In genomic region chr20:38139156-38139912, GRCh38 we compare ENCODE assay signal across 23 cellular contexts. TPM values are rescaled to one million over a fixed set of nuclear protein-coding genes. Genes with fewer than 3 reads are reported as not detected.
DNase-seq lines count a peak whose midpoint lies in the region; ATAC-seq and TF ChIP-seq lines count a peak whose summit lies in the region.
"Had no signal": no experiment of that assay in that cellular context is flagged by ENCODE, and none has a peak within 500 bp of the region (broad histone marks: within the 10 kb centered on the region; RNA-seq: fewer than 3 reads in every experiment).

No MANE protein-coding gene starts in this region.

- ATAC-seq in lower lobe of right lung (no peak), GM18909 (IDR thresholded peaks at IDR 0.05; ENCODE audit: poor library complexity, unreplicated experiment) (no peak), GM21381 (IDR thresholded peaks at IDR 0.05; ENCODE audit: unreplicated experiment) (no peak)
- ATAC-seq: activated CD8-positive, alpha-beta memory T cell treated with anti-CD3 and anti-CD28 coated beads, Interleukin-2, amount 10 ng/mL, durations not matched to agents 7 days and 5 days had no signal

- H3K9me3 ChIP-seq in lower lobe of right lung: no peaks in the 10 kb centered on the region
- H3K9me3 ChIP-seq: esophagus squamous epithelium, Peyer's patch had no signal

- H3K4me1 Mint-ChIP-seq in activated naive CD4-positive, alpha-beta T cell treated with anti-CD3 and anti-CD28 coated beads, Interleukin-2, amount 10 ng/mL, durations not matched to agents 7 days and 5 days: peaks cover 5% of the 10 kb centered on the region
- H3K4me1 Mint-ChIP-seq in type B pancreatic cell (ENCODE audit: unreplicated experiment): peaks cover 53% of the 10 kb centered on the region

- H3K27me3 ChIP-seq in lower lobe of right lung (ENCODE audit: low read depth): no peaks in the 10 kb centered on the region
- H3K27me3 ChIP-seq: Peyer's patch had no signal

- H3K27ac ChIP-seq in coronary artery (peak overlapping the region; percentile 8 to 40), lower lobe of right lung (peak overlapping the region; percentile 46)

- peaks cover 79% of the 10 kb centered on the region for H3K36me3 ChIP-seq in lower lobe of right lung

- H3K27ac Mint-ChIP-seq in activated naive CD4-positive, alpha-beta T cell treated with anti-CD3 and anti-CD28 coated beads, Interleukin-2, amount 10 ng/mL, durations not matched to agents 7 days and 5 days: no peak overlapping the region
- no peak overlapping the region for H3K27ac Mint-ChIP-seq in type B pancreatic cell
- H3K27ac Mint-ChIP-seq: activated CD8-positive, alpha-beta memory T cell treated with anti-CD3 and anti-CD28 coated beads, Interleukin-2, amount 10 ng/mL, durations not matched to agents 7 days and 5 days; activated naive CD4-positive, alpha-beta T cell treated with anti-CD3 and anti-CD28 coated beads for 36 hours; CD4-positive, alpha-beta T cell; memory B cell; stimulated activated naive CD8-positive, alpha-beta T cell treated with anti-CD3 and anti-CD28 coated beads, Interleukin-15, Interleukin-2, amounts not matched to agents 100 ng/mL and 50 ng/mL, for 24 hours had no signal

- intact Hi-C loops in lower lobe of right lung (cut with DNase I): no loop called here

- H3K4me1 ChIP-seq in lower lobe of right lung: peaks cover 57% of the 10 kb centered on the region

- H3K36me3 Mint-ChIP-seq in activated naive CD4-positive, alpha-beta T cell treated with anti-CD3 and anti-CD28 coated beads, Interleukin-2, amount 10 ng/mL, durations not matched to agents 7 days and 5 days: no peaks in the 10 kb centered on the region
- H3K36me3 Mint-ChIP-seq in type B pancreatic cell: peaks cover 3% of the 10 kb centered on the region
- H3K36me3 Mint-ChIP-seq: activated CD8-positive, alpha-beta memory T cell treated with anti-CD3 and anti-CD28 coated beads, Interleukin-2, amount 10 ng/mL, durations not matched to agents 7 days and 5 days; memory B cell had no signal

- no peaks in the 10 kb centered on the region for H3K9me3 Mint-ChIP-seq in activated naive CD4-positive, alpha-beta T cell treated with anti-CD3 and anti-CD28 coated beads, Interleukin-2, amount 10 ng/mL, durations not matched to agents 7 days and 5 days
- no peaks in the 10 kb centered on the region for H3K9me3 Mint-ChIP-seq in type B pancreatic cell
- H3K9me3 Mint-ChIP-seq: activated CD4-positive, alpha-beta T cell treated with anti-CD3 and anti-CD28 coated beads, Interleukin-2, amount 10 ng/mL, durations not matched to agents 24 days and 14 days; activated naive CD4-positive, alpha-beta T cell treated with anti-CD3 and anti-CD28 coated beads for 36 hours; CD4-positive, alpha-beta T cell; memory B cell; stimulated activated naive CD8-positive, alpha-beta T cell treated with anti-CD3 and anti-CD28 coated beads, Interleukin-15, Interleukin-2, amounts not matched to agents 100 ng/mL and 50 ng/mL, for 24 hours had no signal

- CTCF ChIA-PET in activated naive CD4-positive, alpha-beta T cell treated with anti-CD3 and anti-CD28 coated beads, Interleukin-2, amount 10 ng/mL, durations not matched to agents 7 days and 5 days (lab: Charles Lee): no interaction called here

- no peak overlapping the region for H3K4me3 Mint-ChIP-seq in activated naive CD4-positive, alpha-beta T cell treated with anti-CD3 and anti-CD28 coated beads, Interleukin-2, amount 10 ng/mL, durations not matched to agents 7 days and 5 days
- H3K4me3 Mint-ChIP-seq in type B pancreatic cell: peak overlapping the region; percentile 37
- H3K4me3 Mint-ChIP-seq: activated CD4-positive, alpha-beta T cell treated with anti-CD3 and anti-CD28 coated beads, Interleukin-2, amount 10 ng/mL, durations not matched to agents 24 days and 14 days; activated CD8-positive, alpha-beta memory T cell treated with anti-CD3 and anti-CD28 coated beads, Interleukin-2, amount 10 ng/mL, durations not matched to agents 7 days and 5 days; activated naive CD4-positive, alpha-beta T cell treated with anti-CD3 and anti-CD28 coated beads for 36 hours; CD4-positive, alpha-beta T cell; memory B cell; stimulated activated naive CD8-positive, alpha-beta T cell treated with anti-CD3 and anti-CD28 coated beads, Interleukin-15, Interleukin-2, amounts not matched to agents 100 ng/mL and 50 ng/mL, for 24 hours had no signal

- H3K27me3 Mint-ChIP-seq in activated naive CD4-positive, alpha-beta T cell treated with anti-CD3 and anti-CD28 coated beads, Interleukin-2, amount 10 ng/mL, durations not matched to agents 7 days and 5 days: peaks cover 2% of the 10 kb centered on the region
- peaks cover 4% of the 10 kb centered on the region for H3K27me3 Mint-ChIP-seq in type B pancreatic cell
- H3K27me3 Mint-ChIP-seq: activated CD4-positive, alpha-beta T cell treated with anti-CD3 and anti-CD28 coated beads, Interleukin-2, amount 10 ng/mL, durations not matched to agents 24 days and 14 days; activated CD8-positive, alpha-beta memory T cell treated with anti-CD3 and anti-CD28 coated beads, Interleukin-2, amount 10 ng/mL, durations not matched to agents 7 days and 5 days; CD4-positive, alpha-beta T cell; memory B cell; stimulated activated naive CD8-positive, alpha-beta T cell treated with anti-CD3 and anti-CD28 coated beads, Interleukin-15, Interleukin-2, amounts not matched to agents 100 ng/mL and 50 ng/mL, for 24 hours had no signal

- DNase-seq in activated naive CD4-positive, alpha-beta T cell treated with anti-CD3 and anti-CD28 coated beads, Interleukin-2, amount 10 ng/mL, durations not matched to agents 7 days and 5 days: peak; percentile 10
- DNase-seq in activated naive CD4-positive, alpha-beta T cell treated with anti-CD3 and anti-CD28 coated beads, Interleukin-2, amount 50 U/mL, for 16 hours: no peak
- DNase-seq in coronary artery (ENCODE audit: low spot score) (peak; percentile 57), lower lobe of right lung (peak; percentile 19), type B pancreatic cell (ENCODE audit: extremely low spot score, unreplicated experiment) (no peak), iPS-NIHi7 (ENCODE audit: extremely low spot score) (no peak)
- DNase-seq: 8988T; activated CD4-positive, alpha-beta T cell treated with anti-CD3 and anti-CD28 coated beads, Interleukin-2, amount 10 ng/mL, durations not matched to agents 24 days and 14 days; activated CD8-positive, alpha-beta memory T cell treated with anti-CD3 and anti-CD28 coated beads, Interleukin-2, amount 10 ng/mL, durations not matched to agents 7 days and 5 days; activated naive CD4-positive, alpha-beta T cell treated with anti-CD3 and anti-CD28 coated beads for 36 hours; amygdala; CD4-positive, alpha-beta T cell; cortex of kidney; esophagus squamous epithelium; GOT3; NCI-H1048; NCI-H1930; NCI-H526 treated with DMSO at 0.1 percent for 48 hours had no signal

- H3K4me3 ChIP-seq in coronary artery: no peak overlapping the region
- no peak overlapping the region for H3K4me3 ChIP-seq in lower lobe of right lung
- H3K4me3 ChIP-seq: esophagus squamous epithelium, Peyer's patch had no signal

- TF ChIP-seq CTCF in coronary artery (IDR thresholded peaks at IDR 0.05): no peak
- TF ChIP-seq CTCF in lower lobe of right lung (IDR thresholded peaks at IDR 0.05): no peak
- TF ChIP-seq CTCF in type B pancreatic cell (conservative IDR thresholded peaks at IDR 0.05): no peak

RNA-seq across cellular contexts. Expression of gene TGM2, which starts 25.7 kb away (rescaled TPM):
- total RNA-seq in lower lobe of right lung (362 TPM), type B pancreatic cell (ENCODE audit: low replicate concordance) (28.6 and 31.7 TPM in 2 replicates)
- total RNA-seq: activated naive CD4-positive, alpha-beta T cell treated with anti-CD3 and anti-CD28 coated beads for 36 hours had no signal

Comparison
In these comparisons a context has a peak if more than half of its experiments do, and no peak if none do; other contexts are left out.
1. DNase-seq: peak in activated naive CD4-positive, alpha-beta T cell treated with anti-CD3 and anti-CD28 coated beads, Interleukin-2, amount 10 ng/mL, durations not matched to agents 7 days and 5 days (single experiment), coronary artery (single experiment) and lower lobe of right lung (single experiment); none in activated naive CD4-positive, alpha-beta T cell treated with anti-CD3 and anti-CD28 coated beads, Interleukin-2, amount 50 U/mL, for 16 hours (single experiment), type B pancreatic cell (single experiment) and iPS-NIHi7 (single experiment).
2. RNA of gene TGM2, which starts 25.7 kb away (total RNA-seq): 362 TPM in lower lobe of right lung (single experiment); 28.6 to 31.7 TPM in type B pancreatic cell; every median in the first group is over 10 times any median in the second.